ENCODE assay signal across 17 cellular contexts in the genomic region with DNA sequence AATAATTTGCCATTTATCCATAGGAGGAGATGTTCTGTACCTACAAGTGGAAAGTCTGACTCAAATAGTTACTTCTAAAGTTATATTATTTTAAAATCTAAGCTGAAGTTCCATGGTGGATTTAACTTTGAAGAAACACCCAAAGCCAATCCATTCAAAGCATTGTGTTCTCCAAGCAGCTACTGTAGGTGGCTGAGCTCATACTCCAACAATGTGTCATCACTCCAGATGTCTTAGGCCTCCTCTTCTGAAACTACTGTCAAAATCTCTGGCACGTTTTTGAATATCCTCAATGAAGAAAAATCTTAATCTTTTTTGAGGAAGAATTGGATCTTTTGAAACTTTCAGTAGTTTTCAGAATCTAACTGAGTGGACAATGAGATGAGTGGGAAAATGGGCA.
DNase-seq lines count a peak whose midpoint lies in the region; ATAC-seq and TF ChIP-seq lines count a peak whose summit lies in the region.
"Had no signal": no experiment of that assay in that cellular context is flagged by ENCODE, and none has a peak within 500 bp of the region (broad histone marks: within the 10 kb centered on the region; RNA-seq: fewer than 3 reads in every experiment).

No MANE protein-coding gene starts in this region.

- H4K20me1 ChIP-seq in GM23338 (replicated peaks; ENCODE audit: insufficient read depth), result no peaks in the 10 kb centered on the region

- peaks cover 4% of the 10 kb centered on the region; the same call in 1 of the 2 replicates for H3K9me2 ChIP-seq in GM23338 (ENCODE audit: insufficient read depth)

- no peaks in the 10 kb centered on the region for H3K27me3 ChIP-seq in GM23338 (ENCODE audit: insufficient read depth)

- H3K9me3 Mint-ChIP-seq in GM23338, result no peaks in the 10 kb centered on the region
- H3K9me3 Mint-ChIP-seq: activated CD4-positive, alpha-beta T cell treated with anti-CD3 and anti-CD28 coated beads, Interleukin-2, amount 10 ng/mL, durations not matched to agents 24 days and 14 days; activated T-cell treated with anti-CD3 and anti-CD28 coated beads, Interleukin-2, amount 50 U/mL, for 24 hours had no signal

- no peaks in the 10 kb centered on the region for H3K36me3 Mint-ChIP-seq in GM23338 (ENCODE audit: low read depth)

- H3K4me3 ChIP-seq in astrocyte of the spinal cord (ENCODE audit: low read depth, low read length), result no peak overlapping the region
- H3K4me3 ChIP-seq in GM23338, result no peak overlapping the region
- H3K4me3 ChIP-seq: K562 had no signal

- no peak overlapping the region for H3K4me3 Mint-ChIP-seq in GM23338
- H3K4me3 Mint-ChIP-seq: activated CD4-positive, alpha-beta T cell treated with anti-CD3 and anti-CD28 coated beads, Interleukin-2, amount 10 ng/mL, durations not matched to agents 24 days and 14 days; activated T-cell treated with anti-CD3 and anti-CD28 coated beads, Interleukin-2, amount 50 U/mL, for 24 hours had no signal

- no peaks in the 10 kb centered on the region for H3K4me1 ChIP-seq in GM23338 (ENCODE audit: insufficient read depth)

- TF ChIP-seq CTCF in astrocyte of the spinal cord (IDR thresholded peaks at IDR 0.05; ENCODE audit: low read depth, low read length) (no peak), GM23338 (conservative IDR thresholded peaks at IDR 0.05; ENCODE audit: low read depth in 2 of 2) (no peak)

- H3K4me1 Mint-ChIP-seq in GM23338, result peaks cover 15% of the 10 kb centered on the region

- H2AFZ ChIP-seq in GM23338, result no peak overlapping the region

- H3K27ac ChIP-seq in GM23338 (ENCODE audit: low read depth), result no peak overlapping the region

- H3K27ac Mint-ChIP-seq in GM23338, result no peak overlapping the region
- H3K27ac Mint-ChIP-seq: activated CD4-positive, alpha-beta T cell treated with anti-CD3 and anti-CD28 coated beads, Interleukin-2, amount 10 ng/mL, durations not matched to agents 24 days and 14 days; activated T-cell treated with anti-CD3 and anti-CD28 coated beads, Interleukin-2, amount 50 U/mL, for 24 hours had no signal

- in situ Hi-C loops in astrocyte of the spinal cord (cut with HindIII; ENCODE audit: low sequenced_read_pairs), result no loop called here

- DNase-seq in AG20443 (ENCODE audit: low spot score) (peak; percentile 63), LHCN-M2 (ENCODE audit: low read depth) (peak; percentile 67), astrocyte of the spinal cord (ENCODE audit: low read depth, low spot score) (peak; percentile 65), hepatic stellate cell (ENCODE audit: low spot score) (peak; percentile 45), HuH-7.5 (ENCODE audit: low spot score) (no peak), GM23338 (ENCODE audit: low spot score) (no peak), HT-29 (ENCODE audit: low spot score) (no peak), putamen (ENCODE audit: low spot score) (no peak)
- DNase-seq: ACHN; activated CD4-positive, alpha-beta T cell treated with anti-CD3 and anti-CD28 coated beads, Interleukin-2, amount 10 ng/mL, durations not matched to agents 24 days and 14 days; activated T-cell treated with anti-CD3 and anti-CD28 coated beads, Interleukin-2, amount 50 U/mL, for 24 hours; NCI-H1930; NCI-H69; Right ventricle myocardium superior; substantia nigra; T-helper 9 cell had no signal

- H3K4me2 ChIP-seq in GM23338, result no peak overlapping the region

- ATAC-seq in GM23338, result no peak
- ATAC-seq: K562 had no signal

- H3K27me3 Mint-ChIP-seq in GM23338 (ENCODE audit: insufficient read depth, low read depth, poor library complexity), result peaks cover under 1% of the 10 kb centered on the region
- H3K27me3 Mint-ChIP-seq: activated CD4-positive, alpha-beta T cell treated with anti-CD3 and anti-CD28 coated beads, Interleukin-2, amount 10 ng/mL, durations not matched to agents 24 days and 14 days; activated T-cell treated with anti-CD3 and anti-CD28 coated beads, Interleukin-2, amount 50 U/mL, for 24 hours had no signal

- no peaks in the 10 kb centered on the region for H3K36me3 ChIP-seq in GM23338 (ENCODE audit: insufficient read depth)

- H3F3A ChIP-seq in GM23338 (replicated peaks; ENCODE audit: low read depth), result no peaks in the 10 kb centered on the region

- no peaks in the 10 kb centered on the region for H3K79me2 ChIP-seq in GM23338 (replicated peaks; ENCODE audit: insufficient read depth)

TF ChIP-seq in GM23338, 12 proteins besides CTCF, POLR2A, EP300 and RAD21:
- TF ChIP-seq, protein P1, sequence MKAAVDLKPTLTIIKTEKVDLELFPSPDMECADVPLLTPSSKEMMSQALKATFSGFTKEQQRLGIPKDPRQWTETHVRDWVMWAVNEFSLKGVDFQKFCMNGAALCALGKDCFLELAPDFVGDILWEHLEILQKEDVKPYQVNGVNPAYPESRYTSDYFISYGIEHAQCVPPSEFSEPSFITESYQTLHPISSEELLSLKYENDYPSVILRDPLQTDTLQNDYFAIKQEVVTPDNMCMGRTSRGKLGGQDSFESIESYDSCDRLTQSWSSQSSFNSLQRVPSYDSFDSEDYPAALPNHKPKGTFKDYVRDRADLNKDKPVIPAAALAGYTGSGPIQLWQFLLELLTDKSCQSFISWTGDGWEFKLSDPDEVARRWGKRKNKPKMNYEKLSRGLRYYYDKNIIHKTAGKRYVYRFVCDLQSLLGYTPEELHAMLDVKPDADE (IDR thresholded peaks at IDR 0.05), result no peak
- no peak for TF ChIP-seq NANOG (IDR thresholded peaks at IDR 0.05; ENCODE audit: borderline replicate concordance)
- no peak for TF ChIP-seq POLR2AphosphoS5 (IDR thresholded peaks at IDR 0.05; ENCODE audit: low read depth)
- TF ChIP-seq ZNF331 (CRISPR knock-in tag; IDR thresholded peaks at IDR 0.05; ENCODE audit: low read depth), result no peak
- TF ChIP-seq, protein P2, sequence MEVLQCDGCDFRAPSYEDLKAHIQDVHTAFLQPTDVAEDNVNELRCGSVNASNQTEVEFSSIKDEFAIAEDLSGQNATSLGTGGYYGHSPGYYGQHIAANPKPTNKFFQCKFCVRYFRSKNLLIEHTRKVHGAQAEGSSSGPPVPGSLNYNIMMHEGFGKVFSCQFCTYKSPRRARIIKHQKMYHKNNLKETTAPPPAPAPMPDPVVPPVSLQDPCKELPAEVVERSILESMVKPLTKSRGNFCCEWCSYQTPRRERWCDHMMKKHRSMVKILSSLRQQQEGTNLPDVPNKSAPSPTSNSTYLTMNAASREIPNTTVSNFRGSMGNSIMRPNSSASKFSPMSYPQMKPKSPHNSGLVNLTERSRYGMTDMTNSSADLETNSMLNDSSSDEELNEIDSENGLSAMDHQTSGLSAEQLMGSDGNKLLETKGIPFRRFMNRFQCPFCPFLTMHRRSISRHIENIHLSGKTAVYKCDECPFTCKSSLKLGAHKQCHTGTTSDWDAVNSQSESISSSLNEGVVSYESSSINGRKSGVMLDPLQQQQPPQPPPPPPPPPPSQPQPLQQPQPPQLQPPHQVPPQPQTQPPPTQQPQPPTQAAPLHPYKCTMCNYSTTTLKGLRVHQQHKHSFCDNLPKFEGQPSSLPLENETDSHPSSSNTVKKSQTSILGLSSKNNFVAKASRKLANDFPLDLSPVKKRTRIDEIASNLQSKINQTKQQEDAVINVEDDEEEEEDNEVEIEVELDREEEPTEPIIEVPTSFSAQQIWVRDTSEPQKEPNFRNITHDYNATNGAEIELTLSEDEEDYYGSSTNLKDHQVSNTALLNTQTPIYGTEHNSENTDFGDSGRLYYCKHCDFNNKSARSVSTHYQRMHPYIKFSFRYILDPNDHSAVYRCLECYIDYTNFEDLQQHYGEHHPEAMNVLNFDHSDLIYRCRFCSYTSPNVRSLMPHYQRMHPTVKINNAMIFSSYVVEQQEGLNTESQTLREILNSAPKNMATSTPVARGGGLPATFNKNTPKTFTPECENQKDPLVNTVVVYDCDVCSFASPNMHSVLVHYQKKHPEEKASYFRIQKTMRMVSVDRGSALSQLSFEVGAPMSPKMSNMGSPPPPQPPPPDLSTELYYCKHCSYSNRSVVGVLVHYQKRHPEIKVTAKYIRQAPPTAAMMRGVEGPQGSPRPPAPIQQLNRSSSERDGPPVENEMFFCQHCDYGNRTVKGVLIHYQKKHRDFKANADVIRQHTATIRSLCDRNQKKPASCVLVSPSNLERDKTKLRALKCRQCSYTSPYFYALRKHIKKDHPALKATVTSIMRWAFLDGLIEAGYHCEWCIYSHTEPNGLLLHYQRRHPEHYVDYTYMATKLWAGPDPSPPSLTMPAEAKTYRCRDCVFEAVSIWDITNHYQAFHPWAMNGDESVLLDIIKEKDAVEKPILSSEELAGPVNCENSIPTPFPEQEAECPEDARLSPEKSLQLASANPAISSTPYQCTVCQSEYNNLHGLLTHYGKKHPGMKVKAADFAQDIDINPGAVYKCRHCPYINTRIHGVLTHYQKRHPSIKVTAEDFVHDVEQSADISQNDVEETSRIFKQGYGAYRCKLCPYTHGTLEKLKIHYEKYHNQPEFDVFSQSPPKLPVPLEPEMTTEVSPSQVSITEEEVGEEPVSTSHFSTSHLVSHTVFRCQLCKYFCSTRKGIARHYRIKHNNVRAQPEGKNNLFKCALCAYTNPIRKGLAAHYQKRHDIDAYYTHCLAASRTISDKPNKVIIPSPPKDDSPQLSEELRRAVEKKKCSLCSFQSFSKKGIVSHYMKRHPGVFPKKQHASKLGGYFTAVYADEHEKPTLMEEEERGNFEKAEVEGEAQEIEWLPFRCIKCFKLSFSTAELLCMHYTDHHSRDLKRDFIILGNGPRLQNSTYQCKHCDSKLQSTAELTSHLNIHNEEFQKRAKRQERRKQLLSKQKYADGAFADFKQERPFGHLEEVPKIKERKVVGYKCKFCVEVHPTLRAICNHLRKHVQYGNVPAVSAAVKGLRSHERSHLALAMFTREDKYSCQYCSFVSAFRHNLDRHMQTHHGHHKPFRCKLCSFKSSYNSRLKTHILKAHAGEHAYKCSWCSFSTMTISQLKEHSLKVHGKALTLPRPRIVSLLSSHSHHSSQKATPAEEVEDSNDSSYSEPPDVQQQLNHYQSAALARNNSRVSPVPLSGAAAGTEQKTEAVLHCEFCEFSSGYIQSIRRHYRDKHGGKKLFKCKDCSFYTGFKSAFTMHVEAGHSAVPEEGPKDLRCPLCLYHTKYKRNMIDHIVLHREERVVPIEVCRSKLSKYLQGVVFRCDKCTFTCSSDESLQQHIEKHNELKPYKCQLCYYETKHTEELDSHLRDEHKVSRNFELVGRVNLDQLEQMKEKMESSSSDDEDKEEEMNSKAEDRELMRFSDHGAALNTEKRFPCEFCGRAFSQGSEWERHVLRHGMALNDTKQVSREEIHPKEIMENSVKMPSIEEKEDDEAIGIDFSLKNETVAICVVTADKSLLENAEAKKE (CRISPR knock-in tag; IDR thresholded peaks at IDR 0.05), result no peak
- no peak for TF ChIP-seq JUNB (IDR thresholded peaks at IDR 0.05; ENCODE audit: unreplicated experiment)
- TF ChIP-seq ZNF114 (CRISPR knock-in tag; IDR thresholded peaks at IDR 0.05), result no peak
- TF ChIP-seq STAT1 (IDR thresholded peaks at IDR 0.05; ENCODE audit: unreplicated experiment), result no peak
- TF ChIP-seq EZH2 (IDR thresholded peaks at IDR 0.05; ENCODE audit: low read depth, unreplicated experiment), result no peak
- no peak for TF ChIP-seq EZH2phosphoT487 (IDR thresholded peaks at IDR 0.05; ENCODE audit: unreplicated experiment)
TF ChIP-seq in GM23338: peak in this region for 0.

Comparison
In these comparisons a context has a peak if more than half of its experiments do, and no peak if none do; other contexts are left out.
1. DNase-seq: peak in AG20443 (single experiment), LHCN-M2 (single experiment), astrocyte of the spinal cord (single experiment) and hepatic stellate cell (single experiment); none in HuH-7.5 (single experiment), GM23338 (single experiment), HT-29 (single experiment) and putamen (single experiment).